ENCODE assay signal across 8 cellular contexts in genomic region chr6:31087494-31088089, GRCh38. TPM values are rescaled to one million over a fixed set of nuclear protein-coding genes. Genes with fewer than 3 reads are reported as not detected.
DNase-seq lines count a peak whose midpoint lies in the region; TF ChIP-seq lines count a peak whose summit lies in the region.

No MANE protein-coding gene starts in this region.

- no peaks in the 10 kb centered on the region for H3K36me3 ChIP-seq in Caco-2 (ENCODE audit: control insufficient read depth, insufficient read depth, low read length)

- BruUV-seq in Caco-2 (replicated peaks; lab: Mats Ljungman, UMichigan): no TSS peak

- CTCF ChIA-PET in Caco-2 (lab: Charles Lee) (interaction anchor here (0.6 to 2.3 kb wide), 53 partner anchors 14 to 1742 kb away, joined by 3 to 66 read pairs (median 4); partner anchors contain the start of genes C6orf15, CDSN, DDR1 and DHX16), HEK293T (lab: Yijun Ruan, JAX) (interaction anchor here (0.6 to 2.6 kb wide), 36 partner anchors 9 to 605 kb away, joined by 3 to 23 read pairs (median 4); partner anchors contain the start of genes DHX16 and VARS2)

- no peaks in the 10 kb centered on the region for H3K27me3 Mint-ChIP-seq in Caco-2 (ENCODE audit: insufficient read depth, unreplicated experiment)

- H3K27me3 ChIP-seq in Caco-2 (replicated peaks; ENCODE audit: control insufficient read depth, insufficient read depth, low read length): no peaks in the 10 kb centered on the region

- intact Hi-C loops in Caco-2 (cut with micrococcal nuclease; ENCODE audit: unreplicated experiment): loop anchor here (1.0 to 10.0 kb wide), 5 partner anchors 29 to 605 kb away; partner anchors contain the start of genes FLOT1 and IER3

- no peak overlapping the region for H3K27ac Mint-ChIP-seq in Caco-2 (ENCODE audit: unreplicated experiment)

- POLR2A ChIA-PET in Caco-2 (lab: Charles Lee): interaction anchor here (0.5 to 1.0 kb wide), 2 partner anchors 161 to 174 kb away, joined by 3 to 6 read pairs; partner anchors contain the start of gene VARS2
- POLR2A ChIA-PET in HEK293T (lab: Yijun Ruan, JAX): interaction anchor here (0.6 to 1.1 kb wide), 4 partner anchors 173 to 394 kb away, joined by 3 to 5 read pairs (median 3); partner anchors contain the start of gene VARS2

- peak; percentile 70 to 82 for DNase-seq in Caco-2
- DNase-seq in HEK293T (ENCODE audit: extremely low spot score): peak; percentile 84
- DNase-seq in NCI-H446 (lab: John Stamatoyannopoulos, UW): peak; percentile 70 to 89
- DNase-seq in activated CD4-positive, CD25-positive, alpha-beta regulatory T cell treated with anti-CD3 and anti-CD28 coated beads, Interleukin-2, amount 50 U/mL, for 72 hours: peak; percentile 82
- peak; percentile 73 for DNase-seq in central memory CD4-positive, alpha-beta T cell
- DNase-seq in left kidney (ENCODE audit: low read depth, low spot score): peak; percentile 92
- DNase-seq in stimulated activated CD4-positive, alpha-beta T cell treated with anti-CD3 and anti-CD28 coated beads, Interleukin-4, amount 100 ng/mL, for 1 hour: peak; percentile 90
- no peak for DNase-seq in GOT3 (lab: John Stamatoyannopoulos, UW)

- H3K9me3 ChIP-seq in Caco-2: no peaks in the 10 kb centered on the region

- H3K4me3 ChIP-seq in Caco-2 (ENCODE audit: low read depth, low read length): no peak overlapping the region

- H3K4me3 Mint-ChIP-seq in Caco-2 (ENCODE audit: unreplicated experiment): no peak overlapping the region

- peaks cover 6% of the 10 kb centered on the region for H3K4me1 Mint-ChIP-seq in Caco-2 (ENCODE audit: low read depth, unreplicated experiment)

- no peaks in the 10 kb centered on the region for H3K9me3 Mint-ChIP-seq in Caco-2 (ENCODE audit: unreplicated experiment)

- no peaks in the 10 kb centered on the region for H3K36me3 Mint-ChIP-seq in Caco-2 (ENCODE audit: insufficient read depth, unreplicated experiment)

- peak; percentile 51 to 58 for TF ChIP-seq CTCF in Caco-2 (IDR thresholded peaks at IDR 0.05; ENCODE audit: insufficient read depth in 1 of 2, low read depth in 1 of 2, low read length in 1 of 2, severe bottlenecking in 1 of 2, unreplicated experiment in 1 of 2)

- peaks cover 14% of the 10 kb centered on the region for H3K4me1 ChIP-seq in Caco-2

TF ChIP-seq in HEK293T, 16 proteins besides CTCF, POLR2A, EP300 and RAD21:
- no peak for TF ChIP-seq FOXA1 (IDR thresholded peaks at IDR 0.05)

RNA-seq across cellular contexts. Expression of gene C6orf15, which starts 24.8 kb away (rescaled TPM):
- total RNA-seq in Caco-2 (2022): not detected in 2 replicates

RNA-seq across cellular contexts. Expression of gene PSORS1C1, which starts 27.0 kb away (rescaled TPM):
- 0.75 and 0.88 TPM in 2 replicates for total RNA-seq in Caco-2 (2022)

RNA-seq across cellular contexts. Expression of gene CDSN, which starts 32.7 kb away (rescaled TPM):
- total RNA-seq in Caco-2 (2022): not detected in 2 replicates

RNA-seq across cellular contexts. Expression of gene PSORS1C2, which starts 51.3 kb away (rescaled TPM):
- not detected in 2 replicates for total RNA-seq in Caco-2 (2022)
